ENCODE assay signal across 1 cellular context in genomic region chr10:103193107-103193819, GRCh38.
TF ChIP-seq lines count a peak whose summit lies in the region.

NT5C2 (minus strand) TSS chr10:103193272; CDS start chr10:103174958, 18,314 bp downstream.

TF ChIP-seq in GM12878, 131 proteins besides CTCF, POLR2A, EP300 and RAD21 (continued from another document and continues in another):
- TF ChIP-seq RB1 (IDR thresholded peaks at IDR 0.05; ENCODE audit: borderline replicate concordance) = no peak
- no peak for TF ChIP-seq PRDM15 (CRISPR knock-in tag; IDR thresholded peaks at IDR 0.05)
- TF ChIP-seq SRF (IDR thresholded peaks at IDR 0.05; ENCODE audit: low read depth in 2 of 2, low read length in 2 of 2) = 0 out of 4 replicates have a peak, but pooled peaks of 1 of the 2 experiments have one; percentile 17
- no peak for TF ChIP-seq USF1 (IDR thresholded peaks at IDR 0.05; ENCODE audit: borderline replicate concordance, extremely low read length, insufficient read depth, low read depth, low read length)
- TF ChIP-seq NBN (IDR thresholded peaks at IDR 0.05) = 0 out of 2 replicates have a peak, but pooled peaks have one; percentile 19
- TF ChIP-seq NR2C2 (IDR thresholded peaks at IDR 0.05; ENCODE audit: borderline replicate concordance, control insufficient read depth, insufficient read length, low read depth) = no peak
- TF ChIP-seq JUNB (IDR thresholded peaks at IDR 0.05) = peak; percentile 99
- TF ChIP-seq CREM (IDR thresholded peaks at IDR 0.05; ENCODE audit: low read depth) = 0 out of 2 replicates have a peak, but pooled peaks have one; percentile 34
- TF ChIP-seq BRCA1 (IDR thresholded peaks at IDR 0.05; ENCODE audit: low read depth, low read length) = no peak
- no peak for TF ChIP-seq ZNF592 (IDR thresholded peaks at IDR 0.05)
- no peak for TF ChIP-seq SPI1 (IDR thresholded peaks at IDR 0.05; ENCODE audit: borderline replicate concordance, insufficient read depth, low read depth, low read length)
- TF ChIP-seq MXI1 (IDR thresholded peaks at IDR 0.05; ENCODE audit: low read depth, low read length) = no peak
- no peak for TF ChIP-seq CHD2 (IDR thresholded peaks at IDR 0.05; ENCODE audit: borderline replicate concordance, low read depth, low read length)
- TF ChIP-seq RUNX3 (IDR thresholded peaks at IDR 0.05; ENCODE audit: low read length) = peak; percentile 70
- TF ChIP-seq CBFB (IDR thresholded peaks at IDR 0.05; ENCODE audit: low read depth) = peak; percentile 41; the same call in 1 of the 2 replicates
- no peak for TF ChIP-seq ATF2 (IDR thresholded peaks at IDR 0.05; ENCODE audit: low read length)
- no peak for TF ChIP-seq EZH2 (IDR thresholded peaks at IDR 0.05; ENCODE audit: borderline replicate concordance, control insufficient read depth, low read depth, low read length)
- peak in 1 of 2 experiments; percentile 31; a peak in 1 of 4 replicates for TF ChIP-seq BHLHE40 (IDR thresholded peaks at IDR 0.05; ENCODE audit: borderline replicate concordance in 1 of 2, low read depth in 2 of 2, low read length in 1 of 2)
- no peak for TF ChIP-seq ZBTB40 (IDR thresholded peaks at IDR 0.05; ENCODE audit: borderline replicate concordance)
- no peak for TF ChIP-seq EED (IDR thresholded peaks at IDR 0.05; ENCODE audit: low read depth)
- no peak for TF ChIP-seq ZBTB4 (CRISPR knock-in tag; IDR thresholded peaks at IDR 0.05)
- no peak for TF ChIP-seq SKIL (IDR thresholded peaks at IDR 0.05; ENCODE audit: low read depth, poor library complexity, severe bottlenecking)
- no peak for TF ChIP-seq RELA (IDR thresholded peaks at IDR 0.05; ENCODE audit: borderline replicate concordance, partially characterized antibody)
- TF ChIP-seq MAX (IDR thresholded peaks at IDR 0.05; ENCODE audit: low read depth, low read length) = no peak
- no peak for TF ChIP-seq ZZZ3 (IDR thresholded peaks at IDR 0.05; ENCODE audit: control insufficient read depth, insufficient read length, low read depth)
- TF ChIP-seq SIX5 (IDR thresholded peaks at IDR 0.05; ENCODE audit: low read depth, low read length, severe bottlenecking) = no peak
- peak; percentile 82; the same call in 1 of the 2 replicates for TF ChIP-seq IRF3 (IDR thresholded peaks at IDR 0.05)
- no peak for TF ChIP-seq NRF1 (conservative IDR thresholded peaks at IDR 0.05; ENCODE audit: low read depth, low read length)
- TF ChIP-seq TAF1 (IDR thresholded peaks at IDR 0.05; ENCODE audit: borderline replicate concordance, low read depth, low read length) = peak; percentile 57; the same call in 1 of the 2 replicates
- no peak for TF ChIP-seq ZNF274 (IDR thresholded peaks at IDR 0.05; ENCODE audit: insufficient read depth, insufficient read length)
- no peak for TF ChIP-seq TCF12 (IDR thresholded peaks at IDR 0.05; ENCODE audit: low read depth, low read length)
- TF ChIP-seq SUZ12 (IDR thresholded peaks at IDR 0.05; ENCODE audit: unreplicated experiment) = no peak
